18 cellular contexts compared by ENCODE assay signal in genomic region chr1:172900359-172900997, GRCh38.
A peak's percentile ranks its signal among the peaks of the same experiment; 100 is the strongest.
DNase-seq lines count a peak whose midpoint lies in the region; ATAC-seq and TF ChIP-seq lines count a peak whose summit lies in the region.
"Had no signal": no experiment of that assay in that cellular context is flagged by ENCODE, and none has a peak within 500 bp of the region (broad histone marks: within the 10 kb centered on the region; RNA-seq: fewer than 3 reads in every experiment).

No MANE protein-coding gene starts in this region.

- in situ Hi-C loops in KBM-7 (cut with MboI; ENCODE audit: low pct_unique_long_range_greater_than_20kb, low sequenced_read_pairs) = no loop called here

- CTCF ChIA-PET in activated CD8-positive, alpha-beta T cell treated with anti-CD3 and anti-CD28 coated beads for 36 hours (lab: Charles Lee) = no interaction called here

- H3K27me3 Mint-ChIP-seq in CD14-positive monocyte (ENCODE audit: low read depth in 3 of 3) = peaks cover 0 to 2% (median 0%) of the 10 kb centered on the region in 3 donors
- H3K27me3 Mint-ChIP-seq in activated CD8-positive, alpha-beta T cell treated with anti-CD3 and anti-CD28 coated beads for 36 hours = no peaks in the 10 kb centered on the region
- H3K27me3 Mint-ChIP-seq: CD8-positive, alpha-beta memory T cell had no signal

- peak overlapping the region; percentile 9 to 85 for H3K4me3 Mint-ChIP-seq in CD14-positive monocyte
- H3K4me3 Mint-ChIP-seq in activated CD8-positive, alpha-beta T cell treated with anti-CD3 and anti-CD28 coated beads for 36 hours = no peak overlapping the region
- no peak overlapping the region for H3K4me3 Mint-ChIP-seq in stimulated activated effector memory CD8-positive, alpha-beta T cell treated with anti-CD3 and anti-CD28 coated beads, Interleukin-12 subunit alpha, Interleukin-12 subunit beta, amount 100 ng/mL, for 72 hours

- POLR2A ChIA-PET in activated CD8-positive, alpha-beta T cell treated with anti-CD3 and anti-CD28 coated beads for 36 hours (lab: Charles Lee) = no interaction called here

- intact Hi-C loops in CD14-positive monocyte (cut with micrococcal nuclease) (no loop called here), left colon (cut with DNase I, micrococcal nuclease) (no loop called here)
- intact Hi-C loops in activated CD8-positive, alpha-beta T cell treated with anti-CD3 and anti-CD28 coated beads for 36 hours (cut with micrococcal nuclease) = no loop called here

- no peak for DNase-seq in CD14-positive monocyte (ENCODE audit: low spot score)
- DNase-seq in KBM-7 = peak; percentile 78
- peak; percentile 61 for DNase-seq in OCI-M1 (lab: John Stamatoyannopoulos, UW)
- peak; percentile 20 for DNase-seq in globus pallidus (ENCODE audit: low spot score)
- no peak for DNase-seq in activated CD8-positive, alpha-beta T cell treated with anti-CD3 and anti-CD28 coated beads for 36 hours
- no peak for DNase-seq in stimulated activated effector memory CD8-positive, alpha-beta T cell treated with anti-CD3 and anti-CD28 coated beads, Interleukin-12 subunit alpha, Interleukin-12 subunit beta, amount 100 ng/mL, for 72 hours (ENCODE audit: low spot score in 2 of 2)
- no peak for DNase-seq in left colon
- DNase-seq in NCI-H187 treated with DMSO at 0.1 percent for 48 hours (lab: John Stamatoyannopoulos, UW) = no peak
- DNase-seq: activated CD4-positive, alpha-beta T cell treated with anti-CD3 and anti-CD28 coated beads for 4 hours; activated naive CD4-positive, alpha-beta T cell; CD8-positive, alpha-beta memory T cell; DMS79 treated with DMSO at 0.1 percent for 48 hours; head of caudate nucleus; NCI-H526; occipital lobe; PC-3; thyroid gland had no signal

- H3K4me1 Mint-ChIP-seq in CD14-positive monocyte = peaks cover 16% of the 10 kb centered on the region
- peaks cover 45% of the 10 kb centered on the region for H3K4me1 Mint-ChIP-seq in activated CD8-positive, alpha-beta T cell treated with anti-CD3 and anti-CD28 coated beads for 36 hours (ENCODE audit: low read depth)
- peaks cover 19% of the 10 kb centered on the region for H3K4me1 Mint-ChIP-seq in stimulated activated effector memory CD8-positive, alpha-beta T cell treated with anti-CD3 and anti-CD28 coated beads, Interleukin-12 subunit alpha, Interleukin-12 subunit beta, amount 100 ng/mL, for 72 hours

- no peak for ATAC-seq in activated CD8-positive, alpha-beta T cell treated with anti-CD3 and anti-CD28 coated beads for 36 hours
- no peak for ATAC-seq in stimulated activated effector memory CD8-positive, alpha-beta T cell treated with anti-CD3 and anti-CD28 coated beads, Interleukin-12 subunit alpha, Interleukin-12 subunit beta, amount 100 ng/mL, for 72 hours
- no peak for ATAC-seq in left colon
- ATAC-seq: K562, PC-3 had no signal

- peaks cover 0 to 1% (median 0%) of the 10 kb centered on the region in 7 donors for H3K9me3 Mint-ChIP-seq in CD14-positive monocyte
- H3K9me3 Mint-ChIP-seq in activated CD8-positive, alpha-beta T cell treated with anti-CD3 and anti-CD28 coated beads for 36 hours = no peaks in the 10 kb centered on the region
- no peaks in the 10 kb centered on the region for H3K9me3 Mint-ChIP-seq in stimulated activated effector memory CD8-positive, alpha-beta T cell treated with anti-CD3 and anti-CD28 coated beads, Interleukin-12 subunit alpha, Interleukin-12 subunit beta, amount 100 ng/mL, for 72 hours
- H3K9me3 Mint-ChIP-seq: CD8-positive, alpha-beta memory T cell had no signal

- H3K27ac Mint-ChIP-seq in CD14-positive monocyte = peak overlapping the region; percentile 10 to 79 (median 60)
- no peak overlapping the region for H3K27ac Mint-ChIP-seq in activated CD8-positive, alpha-beta T cell treated with anti-CD3 and anti-CD28 coated beads for 36 hours
- no peak overlapping the region for H3K27ac Mint-ChIP-seq in stimulated activated effector memory CD8-positive, alpha-beta T cell treated with anti-CD3 and anti-CD28 coated beads, Interleukin-12 subunit alpha, Interleukin-12 subunit beta, amount 100 ng/mL, for 72 hours

- H3K36me3 Mint-ChIP-seq in CD14-positive monocyte = no peaks in the 10 kb centered on the region
- no peaks in the 10 kb centered on the region for H3K36me3 Mint-ChIP-seq in activated CD8-positive, alpha-beta T cell treated with anti-CD3 and anti-CD28 coated beads for 36 hours (ENCODE audit: low read depth)
- no peaks in the 10 kb centered on the region for H3K36me3 Mint-ChIP-seq in stimulated activated effector memory CD8-positive, alpha-beta T cell treated with anti-CD3 and anti-CD28 coated beads, Interleukin-12 subunit alpha, Interleukin-12 subunit beta, amount 100 ng/mL, for 72 hours

- no peak for TF ChIP-seq CTCF in CD14-positive monocyte (IDR thresholded peaks at IDR 0.05)
- no peak for TF ChIP-seq CTCF in activated CD8-positive, alpha-beta T cell treated with anti-CD3 and anti-CD28 coated beads for 36 hours (IDR thresholded peaks at IDR 0.05)

Comparison
In these comparisons a context has a peak if more than half of its experiments do, and no peak if none do; other contexts are left out.
1. DNase-seq: peak in KBM-7 (single experiment), OCI-M1 (single experiment) and globus pallidus (single experiment); none in CD14-positive monocyte (single experiment), activated CD8-positive, alpha-beta T cell treated with anti-CD3 and anti-CD28 coated beads for 36 hours (single experiment), stimulated activated effector memory CD8-positive, alpha-beta T cell treated with anti-CD3 and anti-CD28 coated beads, Interleukin-12 subunit alpha, Interleukin-12 subunit beta, amount 100 ng/mL, for 72 hours (0 of 2), left colon (0 of 2) and NCI-H187 treated with DMSO at 0.1 percent for 48 hours (single experiment).
2. H3K27ac Mint-ChIP-seq: peak in CD14-positive monocyte (7 of 7); none in activated CD8-positive, alpha-beta T cell treated with anti-CD3 and anti-CD28 coated beads for 36 hours (single experiment) and stimulated activated effector memory CD8-positive, alpha-beta T cell treated with anti-CD3 and anti-CD28 coated beads, Interleukin-12 subunit alpha, Interleukin-12 subunit beta, amount 100 ng/mL, for 72 hours (single experiment).
3. H3K4me3 Mint-ChIP-seq: peak in CD14-positive monocyte (2 of 2); none in activated CD8-positive, alpha-beta T cell treated with anti-CD3 and anti-CD28 coated beads for 36 hours (single experiment) and stimulated activated effector memory CD8-positive, alpha-beta T cell treated with anti-CD3 and anti-CD28 coated beads, Interleukin-12 subunit alpha, Interleukin-12 subunit beta, amount 100 ng/mL, for 72 hours (single experiment).